In genomic region chr10:43681226-43681625, GRCh38 we compare ENCODE assay signal across 19 cellular contexts.
"Had no signal": no experiment of that assay in that cellular context is flagged by ENCODE, and none has a peak within 500 bp of the region (broad histone marks: within the 10 kb centered on the region; RNA-seq: fewer than 3 reads in every experiment).

No MANE protein-coding gene starts in this region.

- H3K9me3 ChIP-seq: gastroesophageal sphincter, heart right ventricle, left lung, lower lobe of right lung, mucosa of descending colon had no signal

- H3K36me3 ChIP-seq: gastroesophageal sphincter, heart right ventricle, left lung, lower lobe of right lung had no signal

- DNase-seq: cortex of kidney; effector CD8-positive, alpha-beta T cell; effector memory CD8-positive, alpha-beta T cell; endodermal cell; erythroblast; foreskin keratinocyte; heart right ventricle; hippocampal formation; left cardiac atrium; left lung; left ventricle myocardium superior; lower lobe of right lung; mesenchymal stem cell; mucosa of descending colon; naive B cell; naive thymus-derived CD8-positive, alpha-beta T cell had no signal

- H3K4me3 ChIP-seq: gastroesophageal sphincter, heart right ventricle, left lung, lower lobe of right lung, mucosa of descending colon had no signal

- H3K27ac ChIP-seq: epithelial cell of prostate, foreskin keratinocyte, gastroesophageal sphincter, heart right ventricle, left lung, lower lobe of right lung had no signal

- ATAC-seq: effector memory CD8-positive, alpha-beta T cell; esophagus mucosa; foreskin keratinocyte; gastroesophageal sphincter; heart right ventricle; left lung; left ventricle myocardium superior; lower lobe of right lung; mucosa of descending colon; naive thymus-derived CD8-positive, alpha-beta T cell had no signal

- H3K27me3 ChIP-seq: foreskin keratinocyte, gastroesophageal sphincter, heart right ventricle, left lung had no signal

- H3K4me1 ChIP-seq: foreskin keratinocyte, left lung had no signal
